9 cellular contexts compared by ENCODE assay signal in the genomic region with DNA sequence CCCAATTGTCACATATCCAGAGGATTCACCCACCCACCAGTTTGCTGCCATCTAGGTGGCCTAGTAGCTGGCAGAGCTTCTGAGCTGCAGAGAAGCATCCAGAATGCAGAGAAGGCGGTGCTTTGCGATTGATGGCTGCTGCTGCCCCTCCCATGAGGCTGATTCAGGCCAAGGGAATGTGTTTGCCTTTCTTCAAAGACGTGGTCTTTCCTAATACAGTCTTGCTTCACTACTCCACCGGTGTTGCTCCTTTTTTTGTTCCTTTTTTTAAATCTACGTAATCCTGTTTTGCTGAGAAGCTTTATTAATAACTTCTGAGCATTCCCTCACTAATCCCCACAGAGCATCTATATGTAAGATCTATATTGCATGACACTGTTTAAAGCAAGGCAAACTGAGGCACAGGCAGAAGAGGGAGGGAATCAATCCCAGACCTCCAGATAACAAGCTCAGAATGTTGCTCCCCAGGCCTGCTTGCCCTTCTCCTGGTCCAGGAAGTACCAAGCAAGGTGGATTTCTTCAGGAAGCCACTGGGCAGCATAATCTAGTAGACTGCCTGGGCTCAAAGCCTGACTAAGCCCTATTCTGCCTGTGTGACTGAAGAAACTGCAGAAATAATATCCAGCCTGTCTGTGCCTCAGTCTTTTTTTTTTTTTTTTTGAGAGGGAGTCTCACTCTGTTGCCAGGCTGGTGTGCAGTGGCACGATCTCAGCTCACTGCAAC.
DNase-seq lines count a peak whose midpoint lies in the region; ATAC-seq and TF ChIP-seq lines count a peak whose summit lies in the region.
"Had no signal": no experiment of that assay in that cellular context is flagged by ENCODE, and none has a peak within 500 bp of the region (broad histone marks: within the 10 kb centered on the region; RNA-seq: fewer than 3 reads in every experiment).

No MANE protein-coding gene starts in this region.

- CTCF ChIA-PET in AG04450 (lab: Charles Lee): no interaction called here

- no peak overlapping the region for H2AK5ac ChIP-seq in mesendoderm (ENCODE audit: low read length)

- H3K27ac ChIP-seq in AG04450 (ENCODE audit: low read depth, low read length) (no peak overlapping the region), brain microvascular endothelial cell (no peak overlapping the region), mesendoderm (ENCODE audit: low read depth, low read length) (peak overlapping the region; percentile 30)

- no peak overlapping the region for H2BK120ac ChIP-seq in mesendoderm (ENCODE audit: low read depth, low read length)

- TF ChIP-seq CTCF in AG04450 (IDR thresholded peaks at IDR 0.05; ENCODE audit: low read depth, low read length): no peak
- no peak for TF ChIP-seq CTCF in brain microvascular endothelial cell (IDR thresholded peaks at IDR 0.05; ENCODE audit: low read depth, low read length, missing control alignments)

- TF ChIP-seq EP300 in Ishikawa (IDR thresholded peaks at IDR 0.05; ENCODE audit: borderline replicate concordance): no peak

- H4K8ac ChIP-seq in mesendoderm (ENCODE audit: low read depth, low read length): no peak overlapping the region

- no peaks in the 10 kb centered on the region for H3K79me2 ChIP-seq in mesendoderm (ENCODE audit: control insufficient read depth, insufficient read depth, low read length)

- H3K79me1 ChIP-seq in mesendoderm (ENCODE audit: low read length): no peaks in the 10 kb centered on the region

- DNase-seq in AG04450 (ENCODE audit: low read depth, low spot score): peak; percentile 4
- peak; percentile 58 for DNase-seq in brain microvascular endothelial cell
- DNase-seq in mesendoderm: peak; percentile 92
- no peak for DNase-seq in NCI-H510A (lab: John Stamatoyannopoulos, UW)
- DNase-seq in activated gamma-delta T cell treated with Interleukin-2 at 50 U/mL for 16 hours: no peak
- no peak for DNase-seq in activated naive CD4-positive, alpha-beta T cell treated with anti-CD3 and anti-CD28 coated beads, Interleukin-2, amount 50 U/mL, for 16 hours
- DNase-seq: heart left ventricle had no signal

- in situ Hi-C loops in brain microvascular endothelial cell (cut with HindIII; ENCODE audit: low pct_ligation_motif_present, low sequenced_read_pairs): no loop called here

- POLR2A ChIA-PET in AG04450 (lab: Yijun Ruan, JAX): no interaction called here

- ATAC-seq in HG02852 (IDR thresholded peaks at IDR 0.05; ENCODE audit: unreplicated experiment): no peak

- no peak overlapping the region for H3K23ac ChIP-seq in mesendoderm (ENCODE audit: low read length)

- H3K9ac ChIP-seq in mesendoderm (ENCODE audit: low read length): no peak overlapping the region

- H4K5ac ChIP-seq in mesendoderm (ENCODE audit: low read length): no peak overlapping the region

- TF ChIP-seq RAD21 in Ishikawa (IDR thresholded peaks at IDR 0.05; ENCODE audit: low read depth): no peak

- H3K27me3 ChIP-seq in AG04450 (ENCODE audit: control insufficient read depth, insufficient read depth, low read length): no peaks in the 10 kb centered on the region
- no peaks in the 10 kb centered on the region for H3K27me3 ChIP-seq in brain microvascular endothelial cell (replicated peaks)
- no peaks in the 10 kb centered on the region for H3K27me3 ChIP-seq in mesendoderm (ENCODE audit: insufficient read depth, low read length, poor library complexity)

- WGBS in mesendoderm (ENCODE audit: extremely low coverage, insufficient coverage, low lambda C conversion rate): no CpG with 5 or more reads among the region's 6 CpGs

- no peaks in the 10 kb centered on the region for H3K36me3 ChIP-seq in brain microvascular endothelial cell (replicated peaks)
- no peaks in the 10 kb centered on the region for H3K36me3 ChIP-seq in mesendoderm (ENCODE audit: control insufficient read depth, insufficient read depth, low read length)
- H3K36me3 ChIP-seq: heart left ventricle had no signal

- H3K56ac ChIP-seq in mesendoderm (ENCODE audit: low read length): no peak overlapping the region

- H3K4me2 ChIP-seq in mesendoderm (ENCODE audit: low read length): no peak overlapping the region

- no peak overlapping the region for H3K4ac ChIP-seq in mesendoderm (ENCODE audit: low read depth, low read length)

- H2BK5ac ChIP-seq in mesendoderm (ENCODE audit: low read length): no peak overlapping the region

- H3K4me3 ChIP-seq in AG04450 (ENCODE audit: low read depth, low read length): no peak overlapping the region
- H3K4me3 ChIP-seq in brain microvascular endothelial cell (ENCODE audit: low read depth, low read length): no peak overlapping the region
- no peak overlapping the region for H3K4me3 ChIP-seq in mesendoderm (ENCODE audit: low read length)
- H3K4me3 ChIP-seq: heart left ventricle had no signal

- H2BK15ac ChIP-seq in mesendoderm (replicated peaks; ENCODE audit: low read depth): no peak overlapping the region

- no peaks in the 10 kb centered on the region for H3K9me3 ChIP-seq in AG04450 (ENCODE audit: control insufficient read depth, insufficient read depth, low read length)
- H3K9me3 ChIP-seq: heart left ventricle had no signal

- H3K18ac ChIP-seq in mesendoderm (ENCODE audit: low read length): peak overlapping the region; percentile 25

- peaks cover 3% of the 10 kb centered on the region for H3K4me1 ChIP-seq in mesendoderm (ENCODE audit: control insufficient read depth, low read depth, low read length)

TF ChIP-seq in Ishikawa, 13 proteins besides CTCF, POLR2A, EP300 and RAD21:
- TF ChIP-seq TAF1 (IDR thresholded peaks at IDR 0.05; ENCODE audit: low read depth) (no peak), EGR1 (IDR thresholded peaks at IDR 0.05) (no peak), CREB1 (IDR thresholded peaks at IDR 0.05; ENCODE audit: low read depth) (no peak), NFIC (IDR thresholded peaks at IDR 0.05) (no peak), FOXM1 (IDR thresholded peaks at IDR 0.05; ENCODE audit: borderline replicate concordance, low read depth) (no peak), YY1 (IDR thresholded peaks at IDR 0.05; ENCODE audit: low read depth) (0 out of 2 replicates have a peak, but pooled peaks have one; percentile 58), TEAD4 (IDR thresholded peaks at IDR 0.05) (peak; percentile 67), TCF12 (IDR thresholded peaks at IDR 0.05; ENCODE audit: low read depth) (no peak), CEBPB (IDR thresholded peaks at IDR 0.05) (peak; percentile 75), ZBTB7A (IDR thresholded peaks at IDR 0.05; ENCODE audit: low read depth) (no peak)
- TF ChIP-seq, protein P1, sequence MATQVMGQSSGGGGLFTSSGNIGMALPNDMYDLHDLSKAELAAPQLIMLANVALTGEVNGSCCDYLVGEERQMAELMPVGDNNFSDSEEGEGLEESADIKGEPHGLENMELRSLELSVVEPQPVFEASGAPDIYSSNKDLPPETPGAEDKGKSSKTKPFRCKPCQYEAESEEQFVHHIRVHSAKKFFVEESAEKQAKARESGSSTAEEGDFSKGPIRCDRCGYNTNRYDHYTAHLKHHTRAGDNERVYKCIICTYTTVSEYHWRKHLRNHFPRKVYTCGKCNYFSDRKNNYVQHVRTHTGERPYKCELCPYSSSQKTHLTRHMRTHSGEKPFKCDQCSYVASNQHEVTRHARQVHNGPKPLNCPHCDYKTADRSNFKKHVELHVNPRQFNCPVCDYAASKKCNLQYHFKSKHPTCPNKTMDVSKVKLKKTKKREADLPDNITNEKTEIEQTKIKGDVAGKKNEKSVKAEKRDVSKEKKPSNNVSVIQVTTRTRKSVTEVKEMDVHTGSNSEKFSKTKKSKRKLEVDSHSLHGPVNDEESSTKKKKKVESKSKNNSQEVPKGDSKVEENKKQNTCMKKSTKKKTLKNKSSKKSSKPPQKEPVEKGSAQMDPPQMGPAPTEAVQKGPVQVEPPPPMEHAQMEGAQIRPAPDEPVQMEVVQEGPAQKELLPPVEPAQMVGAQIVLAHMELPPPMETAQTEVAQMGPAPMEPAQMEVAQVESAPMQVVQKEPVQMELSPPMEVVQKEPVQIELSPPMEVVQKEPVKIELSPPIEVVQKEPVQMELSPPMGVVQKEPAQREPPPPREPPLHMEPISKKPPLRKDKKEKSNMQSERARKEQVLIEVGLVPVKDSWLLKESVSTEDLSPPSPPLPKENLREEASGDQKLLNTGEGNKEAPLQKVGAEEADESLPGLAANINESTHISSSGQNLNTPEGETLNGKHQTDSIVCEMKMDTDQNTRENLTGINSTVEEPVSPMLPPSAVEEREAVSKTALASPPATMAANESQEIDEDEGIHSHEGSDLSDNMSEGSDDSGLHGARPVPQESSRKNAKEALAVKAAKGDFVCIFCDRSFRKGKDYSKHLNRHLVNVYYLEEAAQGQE (IDR thresholded peaks at IDR 0.05; ENCODE audit: low read depth): no peak
- TF ChIP-seq, protein P2, sequence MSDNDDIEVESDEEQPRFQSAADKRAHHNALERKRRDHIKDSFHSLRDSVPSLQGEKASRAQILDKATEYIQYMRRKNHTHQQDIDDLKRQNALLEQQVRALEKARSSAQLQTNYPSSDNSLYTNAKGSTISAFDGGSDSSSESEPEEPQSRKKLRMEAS (IDR thresholded peaks at IDR 0.05): no peak
- TF ChIP-seq, protein P3, sequence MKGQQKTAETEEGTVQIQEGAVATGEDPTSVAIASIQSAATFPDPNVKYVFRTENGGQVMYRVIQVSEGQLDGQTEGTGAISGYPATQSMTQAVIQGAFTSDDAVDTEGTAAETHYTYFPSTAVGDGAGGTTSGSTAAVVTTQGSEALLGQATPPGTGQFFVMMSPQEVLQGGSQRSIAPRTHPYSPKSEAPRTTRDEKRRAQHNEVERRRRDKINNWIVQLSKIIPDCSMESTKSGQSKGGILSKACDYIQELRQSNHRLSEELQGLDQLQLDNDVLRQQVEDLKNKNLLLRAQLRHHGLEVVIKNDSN (IDR thresholded peaks at IDR 0.05): no peak

Comparison
In these comparisons a context has a peak if more than half of its experiments do, and no peak if none do; other contexts are left out.
1. DNase-seq: peak in AG04450 (single experiment), brain microvascular endothelial cell (single experiment) and mesendoderm (single experiment); none in NCI-H510A (single experiment), activated gamma-delta T cell treated with Interleukin-2 at 50 U/mL for 16 hours (single experiment) and activated naive CD4-positive, alpha-beta T cell treated with anti-CD3 and anti-CD28 coated beads, Interleukin-2, amount 50 U/mL, for 16 hours (single experiment).